In genomic region chr18:23272498-23273232, GRCh38 we compare ENCODE assay signal across 24 cellular contexts.
"Had no signal": no experiment of that assay in that cellular context is flagged by ENCODE, and none has a peak within 500 bp of the region (broad histone marks: within the 10 kb centered on the region; RNA-seq: fewer than 3 reads in every experiment).

No MANE protein-coding gene starts in this region.

- H3K4me3 ChIP-seq: esophagus squamous epithelium, hepatocyte, left ventricle myocardium inferior, lower lobe of right lung, neural progenitor cell, ovary, right atrium auricular region, sigmoid colon, skin epidermis, stomach, thoracic aorta, transverse colon had no signal

- H3K27ac ChIP-seq: esophagus squamous epithelium, hepatocyte, left ventricle myocardium inferior, lower lobe of right lung, neural progenitor cell, ovary, right atrium auricular region, sigmoid colon, skin epidermis, stomach, thoracic aorta, transverse colon had no signal

- H3K4me2 ChIP-seq: hepatocyte, neural progenitor cell had no signal

- ATAC-seq: left cardiac atrium; lower lobe of right lung; natural killer cell treated with Interleukin-12 subunit alpha and Interleukin-12 subunit beta and Interleukin-15 and Interleukin-18, amount 100 ng/mL, for 72 hours; stimulated activated naive B cell treated with anti-CD40 and anti-IgM and Interleukin-4, amounts not matched to agents 10 μg/mL and 1 μg/mL and 100 μg/mL, for 72 hours had no signal

- H3K9me3 ChIP-seq: ovary had no signal

- H3K79me2 ChIP-seq: hepatocyte had no signal

- H3K4me3 Mint-ChIP-seq: memory B cell; natural killer cell treated with Interleukin-12 subunit alpha and Interleukin-12 subunit beta and Interleukin-15 and Interleukin-18, amount 100 ng/mL, for 72 hours; neural progenitor cell; stimulated activated naive B cell treated with anti-CD40 and anti-IgM and Interleukin-4, amounts not matched to agents 10 μg/mL and 1 μg/mL and 100 μg/mL, for 72 hours had no signal

- DNase-seq: effector memory CD4-positive, alpha-beta T cell; esophagus squamous epithelium; foreskin fibroblast; kidney; left cardiac atrium; left ventricle myocardium inferior; lower lobe of right lung; midbrain; nucleus accumbens; ovary; sigmoid colon; stimulated activated CD4-positive, alpha-beta T cell treated with anti-CD3 and anti-CD28 coated beads, Interleukin-2, amount 100 ng/mL, for 24 hours; stimulated activated CD4-positive, alpha-beta T cell treated with anti-CD3 and anti-CD28 coated beads, Interleukin-4, amount 100 ng/mL, for 4 hours; stimulated activated naive B cell treated with anti-CD40 and anti-IgM and Interleukin-4, amounts not matched to agents 10 μg/mL and 1 μg/mL and 100 μg/mL, for 72 hours; stomach; substantia nigra; transverse colon had no signal

- H3K36me3 ChIP-seq: lower lobe of right lung, neural progenitor cell, ovary, right atrium auricular region, sigmoid colon, stomach, thoracic aorta, transverse colon had no signal

- H3K27me3 ChIP-seq: esophagus squamous epithelium, hepatocyte, neural progenitor cell, ovary, right atrium auricular region, sigmoid colon, stomach, transverse colon had no signal

- H3K27ac Mint-ChIP-seq: memory B cell; natural killer cell treated with Interleukin-12 subunit alpha and Interleukin-12 subunit beta and Interleukin-15 and Interleukin-18, amount 100 ng/mL, for 72 hours; neural progenitor cell; stimulated activated naive B cell treated with anti-CD40 and anti-IgM and Interleukin-4, amounts not matched to agents 10 μg/mL and 1 μg/mL and 100 μg/mL, for 72 hours had no signal

- FAIRE-seq: kidney had no signal

- H3K27me3 Mint-ChIP-seq: natural killer cell treated with Interleukin-12 subunit alpha and Interleukin-12 subunit beta and Interleukin-15 and Interleukin-18, amount 100 ng/mL, for 72 hours; stimulated activated naive B cell treated with anti-CD40 and anti-IgM and Interleukin-4, amounts not matched to agents 10 μg/mL and 1 μg/mL and 100 μg/mL, for 72 hours had no signal

- H2AFZ ChIP-seq: hepatocyte, neural progenitor cell had no signal

- H3K4me1 ChIP-seq: sigmoid colon, stomach, transverse colon had no signal

- H3K9ac ChIP-seq: neural progenitor cell had no signal
